In the genomic region with DNA sequence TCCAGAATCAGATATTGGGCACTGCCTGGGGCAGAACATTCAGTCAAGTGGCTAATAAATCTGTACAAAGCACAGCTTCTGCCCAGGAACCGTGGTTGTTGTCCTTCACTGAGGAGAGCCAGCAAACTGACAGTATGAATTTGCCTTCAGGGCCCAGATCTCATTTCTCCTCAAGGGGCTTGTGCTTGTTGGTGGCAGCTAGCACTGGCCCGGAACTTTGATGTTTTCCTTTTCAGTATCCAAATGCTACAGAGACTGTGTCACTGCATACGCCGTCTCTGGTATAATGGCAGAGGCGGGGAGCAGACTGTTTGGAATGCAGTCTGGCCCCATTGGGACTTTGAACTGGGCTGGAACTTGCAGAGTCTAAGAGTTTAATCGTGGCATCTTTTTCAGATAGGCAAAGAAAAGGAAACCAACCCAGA, we compare ENCODE assay signal across 1 cellular context.
TF ChIP-seq lines count a peak whose summit lies in the region.

No MANE protein-coding gene starts in this region.

TF ChIP-seq in HepG2, 621 proteins besides CTCF, POLR2A, EP300 and RAD21 (continued from another document and continues in another):
- TF ChIP-seq, protein P1, sequence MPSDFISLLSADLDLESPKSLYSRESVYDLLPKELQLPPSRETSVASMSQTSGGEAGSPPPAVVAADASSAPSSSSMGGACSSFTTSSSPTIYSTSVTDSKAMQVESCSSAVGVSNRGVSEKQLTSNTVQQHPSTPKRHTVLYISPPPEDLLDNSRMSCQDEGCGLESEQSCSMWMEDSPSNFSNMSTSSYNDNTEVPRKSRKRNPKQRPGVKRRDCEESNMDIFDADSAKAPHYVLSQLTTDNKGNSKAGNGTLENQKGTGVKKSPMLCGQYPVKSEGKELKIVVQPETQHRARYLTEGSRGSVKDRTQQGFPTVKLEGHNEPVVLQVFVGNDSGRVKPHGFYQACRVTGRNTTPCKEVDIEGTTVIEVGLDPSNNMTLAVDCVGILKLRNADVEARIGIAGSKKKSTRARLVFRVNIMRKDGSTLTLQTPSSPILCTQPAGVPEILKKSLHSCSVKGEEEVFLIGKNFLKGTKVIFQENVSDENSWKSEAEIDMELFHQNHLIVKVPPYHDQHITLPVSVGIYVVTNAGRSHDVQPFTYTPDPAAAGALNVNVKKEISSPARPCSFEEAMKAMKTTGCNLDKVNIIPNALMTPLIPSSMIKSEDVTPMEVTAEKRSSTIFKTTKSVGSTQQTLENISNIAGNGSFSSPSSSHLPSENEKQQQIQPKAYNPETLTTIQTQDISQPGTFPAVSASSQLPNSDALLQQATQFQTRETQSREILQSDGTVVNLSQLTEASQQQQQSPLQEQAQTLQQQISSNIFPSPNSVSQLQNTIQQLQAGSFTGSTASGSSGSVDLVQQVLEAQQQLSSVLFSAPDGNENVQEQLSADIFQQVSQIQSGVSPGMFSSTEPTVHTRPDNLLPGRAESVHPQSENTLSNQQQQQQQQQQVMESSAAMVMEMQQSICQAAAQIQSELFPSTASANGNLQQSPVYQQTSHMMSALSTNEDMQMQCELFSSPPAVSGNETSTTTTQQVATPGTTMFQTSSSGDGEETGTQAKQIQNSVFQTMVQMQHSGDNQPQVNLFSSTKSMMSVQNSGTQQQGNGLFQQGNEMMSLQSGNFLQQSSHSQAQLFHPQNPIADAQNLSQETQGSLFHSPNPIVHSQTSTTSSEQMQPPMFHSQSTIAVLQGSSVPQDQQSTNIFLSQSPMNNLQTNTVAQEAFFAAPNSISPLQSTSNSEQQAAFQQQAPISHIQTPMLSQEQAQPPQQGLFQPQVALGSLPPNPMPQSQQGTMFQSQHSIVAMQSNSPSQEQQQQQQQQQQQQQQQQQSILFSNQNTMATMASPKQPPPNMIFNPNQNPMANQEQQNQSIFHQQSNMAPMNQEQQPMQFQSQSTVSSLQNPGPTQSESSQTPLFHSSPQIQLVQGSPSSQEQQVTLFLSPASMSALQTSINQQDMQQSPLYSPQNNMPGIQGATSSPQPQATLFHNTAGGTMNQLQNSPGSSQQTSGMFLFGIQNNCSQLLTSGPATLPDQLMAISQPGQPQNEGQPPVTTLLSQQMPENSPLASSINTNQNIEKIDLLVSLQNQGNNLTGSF (CRISPR knock-in tag; IDR thresholded peaks at IDR 0.05) = no peak
- TF ChIP-seq ZNF660 (CRISPR knock-in tag; IDR thresholded peaks at IDR 0.05; ENCODE audit: borderline replicate concordance, low read depth) (no peak), MAZ (IDR thresholded peaks at IDR 0.05; ENCODE audit: borderline replicate concordance, low read depth, low read length) (no peak), MAZ (CRISPR knock-in tag; IDR thresholded peaks at IDR 0.05; ENCODE audit: low read depth) (no peak), FOXA3 (CRISPR knock-in tag; IDR thresholded peaks at IDR 0.05) (peak; percentile 60), ZNF30 (CRISPR knock-in tag; IDR thresholded peaks at IDR 0.05) (no peak), CBX2 (IDR thresholded peaks at IDR 0.05; ENCODE audit: low read depth, low read length) (no peak), CBX2 (CRISPR knock-in tag; IDR thresholded peaks at IDR 0.05; ENCODE audit: low read depth) (no peak), MXD4 (CRISPR knock-in tag; IDR thresholded peaks at IDR 0.05) (no peak), ZNF10 (CRISPR knock-in tag; IDR thresholded peaks at IDR 0.05; ENCODE audit: borderline replicate concordance, low read depth) (no peak), IKZF4 (CRISPR knock-in tag; IDR thresholded peaks at IDR 0.05; ENCODE audit: borderline replicate concordance, low read depth, not compliant biosample characterization) (no peak), ZNF577 (CRISPR knock-in tag; IDR thresholded peaks at IDR 0.05; ENCODE audit: borderline replicate concordance, low read depth) (no peak), ZNF615 (CRISPR knock-in tag; IDR thresholded peaks at IDR 0.05; ENCODE audit: borderline replicate concordance) (no peak), ZMYM3 (CRISPR knock-in tag; IDR thresholded peaks at IDR 0.05) (0 out of 2 replicates have a peak, but pooled peaks have one; percentile 58), ZNF598 (CRISPR knock-in tag; IDR thresholded peaks at IDR 0.05; ENCODE audit: borderline replicate concordance) (no peak), JARID2 (CRISPR knock-in tag; IDR thresholded peaks at IDR 0.05; ENCODE audit: insufficient replicate concordance) (no peak), ZNF616 (CRISPR knock-in tag; IDR thresholded peaks at IDR 0.05; ENCODE audit: low read depth) (no peak), SP5 (CRISPR knock-in tag; IDR thresholded peaks at IDR 0.05; ENCODE audit: borderline replicate concordance, low read depth) (peak; percentile 82), ZNF572 (CRISPR knock-in tag; IDR thresholded peaks at IDR 0.05) (no peak), ZNF224 (CRISPR knock-in tag; IDR thresholded peaks at IDR 0.05) (no peak), ZNF44 (CRISPR knock-in tag; IDR thresholded peaks at IDR 0.05) (no peak), ZBTB20 (CRISPR knock-in tag; IDR thresholded peaks at IDR 0.05; ENCODE audit: borderline replicate concordance, low read depth) (no peak), NFE2 (CRISPR knock-in tag; IDR thresholded peaks at IDR 0.05) (no peak), ZNF792 (CRISPR knock-in tag; IDR thresholded peaks at IDR 0.05) (peak; percentile 47; the same call in 1 of the 2 replicates), KLF13 (CRISPR knock-in tag; IDR thresholded peaks at IDR 0.05) (no peak), IKZF1 (IDR thresholded peaks at IDR 0.05) (no peak), ZNF350 (CRISPR knock-in tag; IDR thresholded peaks at IDR 0.05; ENCODE audit: borderline replicate concordance, low read depth) (no peak)
- TF ChIP-seq, protein P2, sequence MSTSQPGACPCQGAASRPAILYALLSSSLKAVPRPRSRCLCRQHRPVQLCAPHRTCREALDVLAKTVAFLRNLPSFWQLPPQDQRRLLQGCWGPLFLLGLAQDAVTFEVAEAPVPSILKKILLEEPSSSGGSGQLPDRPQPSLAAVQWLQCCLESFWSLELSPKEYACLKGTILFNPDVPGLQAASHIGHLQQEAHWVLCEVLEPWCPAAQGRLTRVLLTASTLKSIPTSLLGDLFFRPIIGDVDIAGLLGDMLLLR (CRISPR knock-in tag; IDR thresholded peaks at IDR 0.05) = no peak
- TF ChIP-seq, protein P3, sequence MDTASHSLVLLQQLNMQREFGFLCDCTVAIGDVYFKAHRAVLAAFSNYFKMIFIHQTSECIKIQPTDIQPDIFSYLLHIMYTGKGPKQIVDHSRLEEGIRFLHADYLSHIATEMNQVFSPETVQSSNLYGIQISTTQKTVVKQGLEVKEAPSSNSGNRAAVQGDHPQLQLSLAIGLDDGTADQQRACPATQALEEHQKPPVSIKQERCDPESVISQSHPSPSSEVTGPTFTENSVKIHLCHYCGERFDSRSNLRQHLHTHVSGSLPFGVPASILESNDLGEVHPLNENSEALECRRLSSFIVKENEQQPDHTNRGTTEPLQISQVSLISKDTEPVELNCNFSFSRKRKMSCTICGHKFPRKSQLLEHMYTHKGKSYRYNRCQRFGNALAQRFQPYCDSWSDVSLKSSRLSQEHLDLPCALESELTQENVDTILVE (CRISPR knock-in tag; IDR thresholded peaks at IDR 0.05) = no peak
- TF ChIP-seq, protein P4, sequence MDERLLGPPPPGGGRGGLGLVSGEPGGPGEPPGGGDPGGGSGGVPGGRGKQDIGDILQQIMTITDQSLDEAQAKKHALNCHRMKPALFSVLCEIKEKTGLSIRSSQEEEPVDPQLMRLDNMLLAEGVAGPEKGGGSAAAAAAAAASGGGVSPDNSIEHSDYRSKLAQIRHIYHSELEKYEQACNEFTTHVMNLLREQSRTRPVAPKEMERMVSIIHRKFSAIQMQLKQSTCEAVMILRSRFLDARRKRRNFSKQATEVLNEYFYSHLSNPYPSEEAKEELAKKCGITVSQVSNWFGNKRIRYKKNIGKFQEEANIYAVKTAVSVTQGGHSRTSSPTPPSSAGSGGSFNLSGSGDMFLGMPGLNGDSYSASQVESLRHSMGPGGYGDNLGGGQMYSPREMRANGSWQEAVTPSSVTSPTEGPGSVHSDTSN (CRISPR knock-in tag; IDR thresholded peaks at IDR 0.05) = no peak
- TF ChIP-seq, protein P5, sequence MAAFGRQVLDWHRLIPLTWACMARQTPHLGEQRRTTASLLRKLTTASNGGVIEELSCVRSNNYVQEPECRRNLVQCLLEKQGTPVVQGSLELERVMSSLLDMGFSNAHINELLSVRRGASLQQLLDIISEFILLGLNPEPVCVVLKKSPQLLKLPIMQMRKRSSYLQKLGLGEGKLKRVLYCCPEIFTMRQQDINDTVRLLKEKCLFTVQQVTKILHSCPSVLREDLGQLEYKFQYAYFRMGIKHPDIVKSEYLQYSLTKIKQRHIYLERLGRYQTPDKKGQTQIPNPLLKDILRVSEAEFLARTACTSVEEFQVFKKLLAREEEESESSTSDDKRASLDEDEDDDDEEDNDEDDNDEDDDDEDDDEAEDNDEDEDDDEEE (CRISPR knock-in tag; IDR thresholded peaks at IDR 0.05) = no peak
- TF ChIP-seq, protein P6, sequence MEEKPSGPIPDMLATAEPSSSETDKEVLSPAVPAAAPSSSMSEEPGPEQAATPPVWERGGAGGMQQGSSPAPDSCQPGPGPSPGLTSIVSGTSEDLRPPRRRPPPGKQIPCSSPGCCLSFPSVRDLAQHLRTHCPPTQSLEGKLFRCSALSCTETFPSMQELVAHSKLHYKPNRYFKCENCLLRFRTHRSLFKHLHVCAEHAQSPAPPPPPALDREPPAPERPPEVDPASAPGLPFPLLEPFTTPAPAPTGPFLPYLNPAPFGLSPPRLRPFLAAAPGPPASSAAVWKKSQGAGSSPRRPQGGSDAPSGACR (CRISPR knock-in tag; IDR thresholded peaks at IDR 0.05) = no peak
- TF ChIP-seq, protein P7, sequence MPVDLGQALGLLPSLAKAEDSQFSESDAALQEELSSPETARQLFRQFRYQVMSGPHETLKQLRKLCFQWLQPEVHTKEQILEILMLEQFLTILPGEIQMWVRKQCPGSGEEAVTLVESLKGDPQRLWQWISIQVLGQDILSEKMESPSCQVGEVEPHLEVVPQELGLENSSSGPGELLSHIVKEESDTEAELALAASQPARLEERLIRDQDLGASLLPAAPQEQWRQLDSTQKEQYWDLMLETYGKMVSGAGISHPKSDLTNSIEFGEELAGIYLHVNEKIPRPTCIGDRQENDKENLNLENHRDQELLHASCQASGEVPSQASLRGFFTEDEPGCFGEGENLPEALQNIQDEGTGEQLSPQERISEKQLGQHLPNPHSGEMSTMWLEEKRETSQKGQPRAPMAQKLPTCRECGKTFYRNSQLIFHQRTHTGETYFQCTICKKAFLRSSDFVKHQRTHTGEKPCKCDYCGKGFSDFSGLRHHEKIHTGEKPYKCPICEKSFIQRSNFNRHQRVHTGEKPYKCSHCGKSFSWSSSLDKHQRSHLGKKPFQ (CRISPR knock-in tag; IDR thresholded peaks at IDR 0.05; ENCODE audit: insufficient replicate concordance) = no peak
- TF ChIP-seq, protein P8, sequence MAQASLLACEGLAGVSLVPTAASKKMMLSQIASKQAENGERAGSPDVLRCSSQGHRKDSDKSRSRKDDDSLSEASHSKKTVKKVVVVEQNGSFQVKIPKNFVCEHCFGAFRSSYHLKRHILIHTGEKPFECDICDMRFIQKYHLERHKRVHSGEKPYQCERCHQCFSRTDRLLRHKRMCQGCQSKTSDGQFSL (CRISPR knock-in tag; IDR thresholded peaks at IDR 0.05) = 0 out of 2 replicates have a peak, but pooled peaks have one; percentile 40
- TF ChIP-seq, protein P9, sequence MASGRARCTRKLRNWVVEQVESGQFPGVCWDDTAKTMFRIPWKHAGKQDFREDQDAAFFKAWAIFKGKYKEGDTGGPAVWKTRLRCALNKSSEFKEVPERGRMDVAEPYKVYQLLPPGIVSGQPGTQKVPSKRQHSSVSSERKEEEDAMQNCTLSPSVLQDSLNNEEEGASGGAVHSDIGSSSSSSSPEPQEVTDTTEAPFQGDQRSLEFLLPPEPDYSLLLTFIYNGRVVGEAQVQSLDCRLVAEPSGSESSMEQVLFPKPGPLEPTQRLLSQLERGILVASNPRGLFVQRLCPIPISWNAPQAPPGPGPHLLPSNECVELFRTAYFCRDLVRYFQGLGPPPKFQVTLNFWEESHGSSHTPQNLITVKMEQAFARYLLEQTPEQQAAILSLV (CRISPR knock-in tag; IDR thresholded peaks at IDR 0.05; ENCODE audit: borderline replicate concordance) = 0 out of 2 replicates have a peak, but pooled peaks have one; percentile 28
- TF ChIP-seq, protein P10, sequence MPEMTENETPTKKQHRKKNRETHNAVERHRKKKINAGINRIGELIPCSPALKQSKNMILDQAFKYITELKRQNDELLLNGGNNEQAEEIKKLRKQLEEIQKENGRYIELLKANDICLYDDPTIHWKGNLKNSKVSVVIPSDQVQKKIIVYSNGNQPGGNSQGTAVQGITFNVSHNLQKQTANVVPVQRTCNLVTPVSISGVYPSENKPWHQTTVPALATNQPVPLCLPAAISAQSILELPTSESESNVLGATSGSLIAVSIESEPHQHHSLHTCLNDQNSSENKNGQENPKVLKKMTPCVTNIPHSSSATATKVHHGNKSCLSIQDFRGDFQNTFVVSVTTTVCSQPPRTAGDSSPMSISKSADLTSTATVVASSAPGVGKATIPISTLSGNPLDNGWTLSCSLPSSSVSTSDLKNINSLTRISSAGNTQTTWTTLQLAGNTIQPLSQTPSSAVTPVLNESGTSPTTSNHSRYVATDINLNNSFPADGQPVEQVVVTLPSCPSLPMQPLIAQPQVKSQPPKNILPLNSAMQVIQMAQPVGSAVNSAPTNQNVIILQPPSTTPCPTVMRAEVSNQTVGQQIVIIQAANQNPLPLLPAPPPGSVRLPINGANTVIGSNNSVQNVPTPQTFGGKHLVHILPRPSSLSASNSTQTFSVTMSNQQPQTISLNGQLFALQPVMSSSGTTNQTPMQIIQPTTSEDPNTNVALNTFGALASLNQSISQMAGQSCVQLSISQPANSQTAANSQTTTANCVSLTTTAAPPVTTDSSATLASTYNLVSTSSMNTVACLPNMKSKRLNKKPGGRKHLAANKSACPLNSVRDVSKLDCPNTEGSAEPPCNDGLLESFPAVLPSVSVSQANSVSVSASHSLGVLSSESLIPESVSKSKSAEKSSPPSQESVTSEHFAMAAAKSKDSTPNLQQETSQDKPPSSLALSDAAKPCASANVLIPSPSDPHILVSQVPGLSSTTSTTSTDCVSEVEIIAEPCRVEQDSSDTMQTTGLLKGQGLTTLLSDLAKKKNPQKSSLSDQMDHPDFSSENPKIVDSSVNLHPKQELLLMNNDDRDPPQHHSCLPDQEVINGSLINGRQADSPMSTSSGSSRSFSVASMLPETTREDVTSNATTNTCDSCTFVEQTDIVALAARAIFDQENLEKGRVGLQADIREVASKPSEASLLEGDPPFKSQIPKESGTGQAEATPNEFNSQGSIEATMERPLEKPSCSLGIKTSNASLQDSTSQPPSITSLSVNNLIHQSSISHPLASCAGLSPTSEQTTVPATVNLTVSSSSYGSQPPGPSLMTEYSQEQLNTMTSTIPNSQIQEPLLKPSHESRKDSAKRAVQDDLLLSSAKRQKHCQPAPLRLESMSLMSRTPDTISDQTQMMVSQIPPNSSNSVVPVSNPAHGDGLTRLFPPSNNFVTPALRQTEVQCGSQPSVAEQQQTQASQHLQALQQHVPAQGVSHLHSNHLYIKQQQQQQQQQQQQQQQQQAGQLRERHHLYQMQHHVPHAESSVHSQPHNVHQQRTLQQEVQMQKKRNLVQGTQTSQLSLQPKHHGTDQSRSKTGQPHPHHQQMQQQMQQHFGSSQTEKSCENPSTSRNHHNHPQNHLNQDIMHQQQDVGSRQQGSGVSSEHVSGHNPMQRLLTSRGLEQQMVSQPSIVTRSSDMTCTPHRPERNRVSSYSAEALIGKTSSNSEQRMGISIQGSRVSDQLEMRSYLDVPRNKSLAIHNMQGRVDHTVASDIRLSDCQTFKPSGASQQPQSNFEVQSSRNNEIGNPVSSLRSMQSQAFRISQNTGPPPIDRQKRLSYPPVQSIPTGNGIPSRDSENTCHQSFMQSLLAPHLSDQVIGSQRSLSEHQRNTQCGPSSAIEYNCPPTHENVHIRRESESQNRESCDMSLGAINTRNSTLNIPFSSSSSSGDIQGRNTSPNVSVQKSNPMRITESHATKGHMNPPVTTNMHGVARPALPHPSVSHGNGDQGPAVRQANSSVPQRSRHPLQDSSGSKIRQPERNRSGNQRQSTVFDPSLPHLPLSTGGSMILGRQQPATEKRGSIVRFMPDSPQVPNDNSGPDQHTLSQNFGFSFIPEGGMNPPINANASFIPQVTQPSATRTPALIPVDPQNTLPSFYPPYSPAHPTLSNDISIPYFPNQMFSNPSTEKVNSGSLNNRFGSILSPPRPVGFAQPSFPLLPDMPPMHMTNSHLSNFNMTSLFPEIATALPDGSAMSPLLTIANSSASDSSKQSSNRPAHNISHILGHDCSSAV (CRISPR knock-in tag; IDR thresholded peaks at IDR 0.05; ENCODE audit: borderline replicate concordance) = no peak
